In the genomic region with DNA sequence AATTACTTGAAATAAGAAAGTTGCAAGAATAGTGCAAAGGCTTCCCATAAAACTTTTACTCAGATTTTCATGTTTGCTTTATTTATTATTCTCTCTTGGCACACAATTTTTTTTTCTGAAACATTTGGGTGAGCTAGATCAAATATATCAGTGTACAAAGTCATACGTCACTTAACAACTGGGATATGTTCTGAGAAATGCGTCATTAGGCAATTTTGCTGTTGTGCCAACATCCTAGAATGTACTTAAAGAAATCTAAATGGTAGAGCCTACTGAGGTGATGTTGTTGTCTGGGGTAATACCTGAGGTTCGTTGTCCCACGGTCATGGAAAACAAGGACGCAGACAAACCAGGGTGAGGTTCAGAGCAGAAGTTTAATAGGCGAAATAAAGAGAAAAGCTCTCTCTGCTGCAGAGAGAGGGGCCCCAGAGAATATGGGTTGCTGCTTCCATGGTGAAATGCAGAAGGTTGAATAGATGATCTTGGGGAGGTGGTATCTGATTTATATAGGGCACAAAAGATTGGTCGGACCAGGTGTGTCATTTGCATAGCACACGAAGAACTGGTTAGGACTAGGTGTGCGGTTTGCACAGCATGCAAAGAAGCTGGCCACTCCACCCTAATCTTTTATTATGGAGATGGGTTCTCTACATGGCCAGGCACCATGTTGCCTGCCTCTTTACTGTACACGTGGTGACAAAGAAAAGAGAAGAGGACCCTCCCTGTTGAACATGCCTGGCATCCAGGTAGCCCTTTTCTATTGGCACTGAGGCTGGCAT, we compare ENCODE assay signal across 1 cellular context.
TF ChIP-seq lines count a peak whose summit lies in the region.

No MANE protein-coding gene starts in this region.

TF ChIP-seq in GM23338, 12 proteins besides CTCF, POLR2A, EP300 and RAD21 (continued from another document):
- TF ChIP-seq, protein P1, sequence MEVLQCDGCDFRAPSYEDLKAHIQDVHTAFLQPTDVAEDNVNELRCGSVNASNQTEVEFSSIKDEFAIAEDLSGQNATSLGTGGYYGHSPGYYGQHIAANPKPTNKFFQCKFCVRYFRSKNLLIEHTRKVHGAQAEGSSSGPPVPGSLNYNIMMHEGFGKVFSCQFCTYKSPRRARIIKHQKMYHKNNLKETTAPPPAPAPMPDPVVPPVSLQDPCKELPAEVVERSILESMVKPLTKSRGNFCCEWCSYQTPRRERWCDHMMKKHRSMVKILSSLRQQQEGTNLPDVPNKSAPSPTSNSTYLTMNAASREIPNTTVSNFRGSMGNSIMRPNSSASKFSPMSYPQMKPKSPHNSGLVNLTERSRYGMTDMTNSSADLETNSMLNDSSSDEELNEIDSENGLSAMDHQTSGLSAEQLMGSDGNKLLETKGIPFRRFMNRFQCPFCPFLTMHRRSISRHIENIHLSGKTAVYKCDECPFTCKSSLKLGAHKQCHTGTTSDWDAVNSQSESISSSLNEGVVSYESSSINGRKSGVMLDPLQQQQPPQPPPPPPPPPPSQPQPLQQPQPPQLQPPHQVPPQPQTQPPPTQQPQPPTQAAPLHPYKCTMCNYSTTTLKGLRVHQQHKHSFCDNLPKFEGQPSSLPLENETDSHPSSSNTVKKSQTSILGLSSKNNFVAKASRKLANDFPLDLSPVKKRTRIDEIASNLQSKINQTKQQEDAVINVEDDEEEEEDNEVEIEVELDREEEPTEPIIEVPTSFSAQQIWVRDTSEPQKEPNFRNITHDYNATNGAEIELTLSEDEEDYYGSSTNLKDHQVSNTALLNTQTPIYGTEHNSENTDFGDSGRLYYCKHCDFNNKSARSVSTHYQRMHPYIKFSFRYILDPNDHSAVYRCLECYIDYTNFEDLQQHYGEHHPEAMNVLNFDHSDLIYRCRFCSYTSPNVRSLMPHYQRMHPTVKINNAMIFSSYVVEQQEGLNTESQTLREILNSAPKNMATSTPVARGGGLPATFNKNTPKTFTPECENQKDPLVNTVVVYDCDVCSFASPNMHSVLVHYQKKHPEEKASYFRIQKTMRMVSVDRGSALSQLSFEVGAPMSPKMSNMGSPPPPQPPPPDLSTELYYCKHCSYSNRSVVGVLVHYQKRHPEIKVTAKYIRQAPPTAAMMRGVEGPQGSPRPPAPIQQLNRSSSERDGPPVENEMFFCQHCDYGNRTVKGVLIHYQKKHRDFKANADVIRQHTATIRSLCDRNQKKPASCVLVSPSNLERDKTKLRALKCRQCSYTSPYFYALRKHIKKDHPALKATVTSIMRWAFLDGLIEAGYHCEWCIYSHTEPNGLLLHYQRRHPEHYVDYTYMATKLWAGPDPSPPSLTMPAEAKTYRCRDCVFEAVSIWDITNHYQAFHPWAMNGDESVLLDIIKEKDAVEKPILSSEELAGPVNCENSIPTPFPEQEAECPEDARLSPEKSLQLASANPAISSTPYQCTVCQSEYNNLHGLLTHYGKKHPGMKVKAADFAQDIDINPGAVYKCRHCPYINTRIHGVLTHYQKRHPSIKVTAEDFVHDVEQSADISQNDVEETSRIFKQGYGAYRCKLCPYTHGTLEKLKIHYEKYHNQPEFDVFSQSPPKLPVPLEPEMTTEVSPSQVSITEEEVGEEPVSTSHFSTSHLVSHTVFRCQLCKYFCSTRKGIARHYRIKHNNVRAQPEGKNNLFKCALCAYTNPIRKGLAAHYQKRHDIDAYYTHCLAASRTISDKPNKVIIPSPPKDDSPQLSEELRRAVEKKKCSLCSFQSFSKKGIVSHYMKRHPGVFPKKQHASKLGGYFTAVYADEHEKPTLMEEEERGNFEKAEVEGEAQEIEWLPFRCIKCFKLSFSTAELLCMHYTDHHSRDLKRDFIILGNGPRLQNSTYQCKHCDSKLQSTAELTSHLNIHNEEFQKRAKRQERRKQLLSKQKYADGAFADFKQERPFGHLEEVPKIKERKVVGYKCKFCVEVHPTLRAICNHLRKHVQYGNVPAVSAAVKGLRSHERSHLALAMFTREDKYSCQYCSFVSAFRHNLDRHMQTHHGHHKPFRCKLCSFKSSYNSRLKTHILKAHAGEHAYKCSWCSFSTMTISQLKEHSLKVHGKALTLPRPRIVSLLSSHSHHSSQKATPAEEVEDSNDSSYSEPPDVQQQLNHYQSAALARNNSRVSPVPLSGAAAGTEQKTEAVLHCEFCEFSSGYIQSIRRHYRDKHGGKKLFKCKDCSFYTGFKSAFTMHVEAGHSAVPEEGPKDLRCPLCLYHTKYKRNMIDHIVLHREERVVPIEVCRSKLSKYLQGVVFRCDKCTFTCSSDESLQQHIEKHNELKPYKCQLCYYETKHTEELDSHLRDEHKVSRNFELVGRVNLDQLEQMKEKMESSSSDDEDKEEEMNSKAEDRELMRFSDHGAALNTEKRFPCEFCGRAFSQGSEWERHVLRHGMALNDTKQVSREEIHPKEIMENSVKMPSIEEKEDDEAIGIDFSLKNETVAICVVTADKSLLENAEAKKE (CRISPR knock-in tag; IDR thresholded peaks at IDR 0.05): no peak
